In the genomic region with DNA sequence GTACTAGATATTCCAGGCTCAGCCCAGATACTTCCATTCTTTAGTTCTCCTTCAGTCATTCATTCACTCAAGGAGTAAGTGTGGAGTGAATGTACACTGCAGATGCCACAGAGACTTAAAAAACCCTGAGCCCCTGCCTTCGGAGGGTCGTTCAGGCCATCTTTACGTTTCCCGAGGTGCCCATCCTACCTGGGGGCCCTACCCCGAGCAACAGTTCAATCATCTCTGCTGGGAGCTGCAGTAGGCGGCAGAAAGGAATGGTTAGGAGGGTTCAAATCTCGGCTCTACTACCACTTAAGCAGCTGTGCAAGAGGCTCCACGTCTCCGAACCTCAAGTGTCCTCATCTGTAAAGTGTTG, we compare ENCODE assay signal across 8 cellular contexts. TPM values are rescaled to one million over a fixed set of nuclear protein-coding genes. Genes with fewer than 3 reads are reported as not detected.
DNase-seq lines count a peak whose midpoint lies in the region; ATAC-seq and TF ChIP-seq lines count a peak whose summit lies in the region.

No MANE protein-coding gene starts in this region.

- H4K20me1 ChIP-seq in PC-9 (ENCODE audit: insufficient read depth) (peaks cover 12% of the 10 kb centered on the region; the same call in 1 of the 2 replicates), fibroblast of lung (ENCODE audit: control insufficient read depth, extremely low read depth, insufficient read depth, low read length) (no peaks in the 10 kb centered on the region)

- ATAC-seq in HG02610 (IDR thresholded peaks at IDR 0.05; ENCODE audit: unreplicated experiment) = no peak

- H3K79me2 ChIP-seq in PC-9 (ENCODE audit: low read depth) = peaks cover 31% of the 10 kb centered on the region
- H3K79me2 ChIP-seq in fibroblast of lung (ENCODE audit: control insufficient read depth, insufficient read depth, low read length) = peaks cover 39% of the 10 kb centered on the region

- H3K9me3 ChIP-seq in PC-9 (ENCODE audit: insufficient read depth, low read depth) (no peaks in the 10 kb centered on the region), fibroblast of lung (ENCODE audit: control insufficient read depth, insufficient read depth, low read depth, low read length) (no peaks in the 10 kb centered on the region), prostate gland (no peaks in the 10 kb centered on the region)

- H3K27me3 ChIP-seq in PC-9 (ENCODE audit: insufficient read depth, low read depth) (peaks cover 17% of the 10 kb centered on the region), fibroblast of lung (ENCODE audit: control insufficient read depth, insufficient read depth, low read length) (no peaks in the 10 kb centered on the region), prostate gland (replicated peaks; ENCODE audit: insufficient read depth) (no peaks in the 10 kb centered on the region)

- H3K9me2 ChIP-seq in PC-9 (ENCODE audit: insufficient read depth) = no peaks in the 10 kb centered on the region

- CTCF ChIA-PET in PC-9 (lab: Charles Lee) = interaction anchor here (0.9 kb wide), 1 partner anchor 171 kb away, joined by 3 read pairs; no protein-coding TSS in a partner anchor

- no peaks in the 10 kb centered on the region for H3F3A ChIP-seq in PC-9 (ENCODE audit: insufficient read depth, low read depth)

- intact Hi-C loops in PC-9 (cut with micrococcal nuclease; ENCODE audit: unreplicated experiment) = loop anchor here (10.0 kb wide), 1 partner anchor 575 kb away; a partner anchor contains a TSS
- intact Hi-C loops in prostate gland (cut with DNase I) = no loop called here

- H3K4me1 ChIP-seq in PC-9 (replicated peaks; ENCODE audit: insufficient read depth) (peaks cover 8% of the 10 kb centered on the region), fibroblast of lung (ENCODE audit: control insufficient read depth, extremely low read depth, insufficient read depth, low read length) (peaks cover 5% of the 10 kb centered on the region), prostate gland (replicated peaks) (peaks cover 6% of the 10 kb centered on the region)

- DNase-seq in GM12865 (ENCODE audit: low read depth) = no peak
- no peak for DNase-seq in PC-9
- no peak for DNase-seq in fibroblast of lung (ENCODE audit: low read depth in 2 of 2)
- no peak for DNase-seq in prostate gland (ENCODE audit: low spot score)
- no peak for DNase-seq in NCI-H2029 treated with DMSO at 0.1 percent for 48 hours (lab: John Stamatoyannopoulos, UW)
- DNase-seq in HPDE6-E6E7 (ENCODE audit: extremely low spot score) = no peak
- no peak for DNase-seq in NCI-H524 (lab: John Stamatoyannopoulos, UW)

- H3K4me3 ChIP-seq in GM12865 (ENCODE audit: low read depth, low read length) (peak overlapping the region; percentile 96), PC-9 (peak overlapping the region; percentile 84), fibroblast of lung (replicated peaks in 1 of 4; ENCODE audit: control extremely low read depth in 1 of 4, insufficient read depth in 1 of 4, low read depth in 3 of 4, low read length in 4 of 4) (peak overlapping the region; percentile 100), prostate gland (peak overlapping the region; percentile 79 to 97)

- H3K36me3 ChIP-seq in PC-9 (ENCODE audit: low read depth) (peaks cover 14% of the 10 kb centered on the region), fibroblast of lung (ENCODE audit: control insufficient read depth, insufficient read depth, low read length) (peaks cover 19% of the 10 kb centered on the region), prostate gland (peaks cover 5 to 6% of the 10 kb centered on the region in 2 donors)

- peak overlapping the region; percentile 100 for H3K9ac ChIP-seq in fibroblast of lung (ENCODE audit: insufficient read depth, low read length)

- H3K4me2 ChIP-seq in PC-9 (peak overlapping the region; percentile 92), fibroblast of lung (ENCODE audit: extremely low read depth, insufficient read depth, low read length) (peak overlapping the region; percentile 67)

- H2AFZ ChIP-seq in PC-9 (peak overlapping the region; percentile 86; the same call in 1 of the 2 replicates), fibroblast of lung (ENCODE audit: low read length) (peak overlapping the region; percentile 69)

- TF ChIP-seq CTCF in GM12865 (IDR thresholded peaks at IDR 0.05; ENCODE audit: insufficient read depth, low read depth, low read length, missing control alignments) (no peak), PC-9 (conservative IDR thresholded peaks at IDR 0.05) (no peak), fibroblast of lung (conservative IDR thresholded peaks at IDR 0.05 in 1 of 2, IDR thresholded peaks at IDR 0.05 in 1 of 2; ENCODE audit: low read depth in 1 of 2, low read length in 2 of 2) (no peak), prostate gland (IDR thresholded peaks at IDR 0.05) (no peak)

- H3K27ac ChIP-seq in PC-9 (peak overlapping the region; percentile 44), fibroblast of lung (ENCODE audit: insufficient read depth, low read length) (peak overlapping the region; percentile 100), prostate gland (peak overlapping the region; percentile 59 to 76)

- BruUV-seq in PC-9 (replicated peaks; lab: Mats Ljungman, UMichigan) = no TSS peak

- POLR2A ChIA-PET in PC-9 (lab: Charles Lee; ENCODE audit: unreplicated experiment) = interaction anchor here (0.6 to 0.7 kb wide), 4 partner anchors 34 to 1018 kb away, joined by 3 to 9 read pairs (median 4); no protein-coding TSS in a partner anchor

- TF ChIP-seq POLR2A in prostate gland (IDR thresholded peaks at IDR 0.05) = no peak

- WGBS in prostate gland = 0% methylated on average over 9 of the region's 9 CpGs

RNA-seq across cellular contexts. Expression of a gene that starts 0.6 kb away (rescaled TPM):
- 113 and 121 TPM in 2 replicates for total RNA-seq in PC-9 (2021)
- total RNA-seq in fibroblast of lung = 189 and 243 TPM in 2 replicates
- polyA plus RNA-seq in fibroblast of lung = 238 and 264 TPM in 2 replicates
- 272 and 309 TPM in 2 replicates for polyA plus RNA-seq in fibroblast of lung (2012)
- 528 and 561 TPM in 2 replicates for polyA minus RNA-seq in fibroblast of lung (ENCODE audit: low replicate concordance)
- 100 to 1,000 TPM; 108 to 117 TPM for total RNA-seq in prostate gland

RNA-seq across cellular contexts. Expression of a gene that starts 27.6 kb away (rescaled TPM):
- total RNA-seq in PC-9 (2021) (0.48 TPM in 1 of 2 replicates, not detected in the other), fibroblast of lung (not detected in 2 replicates), prostate gland (1 to 10 TPM in 1 of 2 donors, not detected in 1; 3.0 TPM)
- 0.10 TPM in 1 of 2 replicates, not detected in the other for polyA plus RNA-seq in fibroblast of lung
- polyA plus RNA-seq in fibroblast of lung (2012) = not detected in 2 replicates
- polyA minus RNA-seq in fibroblast of lung (ENCODE audit: low replicate concordance) = not detected in 2 replicates

Comparison
In these comparisons a context has a peak if more than half of its experiments do, and no peak if none do; other contexts are left out.
1. H3K27ac ChIP-seq: peak in every context shown above with its lines; median percentile 100 in fibroblast of lung; 68 in prostate gland; 44 in PC-9.